Comparison of ENCODE assay signal across 8 cellular contexts in the genomic region with DNA sequence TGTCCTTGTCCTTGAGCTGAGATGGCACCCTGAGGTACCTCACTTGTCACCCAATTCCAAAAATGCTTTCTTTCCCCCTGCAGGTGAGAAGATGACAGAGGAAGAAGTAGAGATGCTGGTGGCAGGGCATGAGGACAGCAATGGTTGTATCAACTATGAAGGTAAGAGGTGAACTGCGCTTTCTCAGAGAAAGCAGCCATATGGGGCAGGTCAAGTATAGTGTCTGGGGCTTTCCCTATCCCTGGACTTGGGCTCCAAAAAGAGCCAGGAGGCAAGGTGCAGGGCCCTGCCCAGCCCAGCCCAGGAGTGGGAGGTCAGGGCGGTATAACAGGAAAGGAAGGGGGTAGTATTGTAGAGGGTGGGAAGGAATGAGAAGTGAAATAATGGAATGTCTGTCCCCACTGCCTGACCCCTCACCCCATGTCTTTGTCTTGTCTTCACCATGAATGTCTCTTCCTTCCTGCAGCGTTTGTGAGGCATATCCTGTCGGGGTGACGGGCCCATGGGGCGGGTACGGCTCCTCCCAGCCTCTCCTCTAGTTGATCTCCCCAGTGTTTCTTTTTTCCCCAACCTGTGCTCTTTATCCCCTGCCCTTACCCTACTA. TPM values are rescaled to one million over a fixed set of nuclear protein-coding genes. Genes with fewer than 3 reads are reported as not detected.
A peak's percentile ranks its signal among the peaks of the same experiment; 100 is the strongest.
DNase-seq lines count a peak whose midpoint lies in the region; ATAC-seq and TF ChIP-seq lines count a peak whose summit lies in the region.

No MANE protein-coding gene starts in this region.

- BruUV-seq in A673 (replicated peaks; lab: Mats Ljungman, UMichigan): no TSS peak

- POLR2A ChIA-PET in A673 (lab: Charles Lee; ENCODE audit: low non-redundant PET): interaction anchor here (0.6 kb wide), 1 partner anchor 44 kb away, joined by 5 read pairs; the partner anchor contains the start of gene RPL41

- intact Hi-C loops in A673 (cut with micrococcal nuclease; ENCODE audit: unreplicated experiment): no loop called here

- peaks cover 56% of the 10 kb centered on the region for H3K36me3 ChIP-seq in A673 (ENCODE audit: insufficient read depth, low read length, poor library complexity, severe bottlenecking)
- H3K36me3 ChIP-seq in Loucy (ENCODE audit: insufficient read depth, low read length): peaks cover 57% of the 10 kb centered on the region; the same call in 1 of the 2 replicates

- H3K4me3 ChIP-seq in A673 (ENCODE audit: low read depth, low read length, poor library complexity, severe bottlenecking) (peak overlapping the region; percentile 78), Loucy (ENCODE audit: low read length, poor library complexity, severe bottlenecking) (peak overlapping the region; percentile 98), skin epidermis (peak overlapping the region; percentile 64 to 79 (median 76))

- H3K9me3 ChIP-seq in A673 (ENCODE audit: low read depth, low read length, poor library complexity, severe bottlenecking) (no peaks in the 10 kb centered on the region), Loucy (ENCODE audit: insufficient read depth, low read depth, low read length) (no peaks in the 10 kb centered on the region)

- no peak overlapping the region for H2AFZ ChIP-seq in Loucy (ENCODE audit: low read length)

- no peaks in the 10 kb centered on the region for H3F3A ChIP-seq in Loucy (ENCODE audit: low read depth)

- H3K9me2 ChIP-seq in Loucy (replicated peaks; ENCODE audit: low read depth, low read length): no peaks in the 10 kb centered on the region

- H3K27me3 ChIP-seq in A673 (replicated peaks; ENCODE audit: insufficient read depth, low read depth, low read length, poor library complexity) (no peaks in the 10 kb centered on the region), Loucy (ENCODE audit: insufficient read depth, low read length, poor library complexity, severe bottlenecking) (no peaks in the 10 kb centered on the region), foreskin keratinocyte (no peaks in the 10 kb centered on the region)

- no peak for DNase-seq in A673 (ENCODE audit: low spot score)
- peak; percentile 65 to 74 for DNase-seq in activated T-cell treated with anti-CD3 and anti-CD28 coated beads, Interleukin-2, amount 50 U/mL, for 48 hours
- DNase-seq in foreskin keratinocyte: peak in 1 of 2 donors; percentile 58
- no peak for DNase-seq in GM10266 (ENCODE audit: extremely low spot score)

- H3K79me2 ChIP-seq in Loucy (ENCODE audit: insufficient read depth, low read length): peaks cover 52% of the 10 kb centered on the region

- TF ChIP-seq CTCF in A673 (conservative IDR thresholded peaks at IDR 0.05; ENCODE audit: low read depth, low read length): no peak
- no peak for TF ChIP-seq CTCF in Loucy (conservative IDR thresholded peaks at IDR 0.05; ENCODE audit: low read length)
- peak; percentile 6 for TF ChIP-seq CTCF in foreskin keratinocyte (conservative IDR thresholded peaks at IDR 0.05)
- no peak for TF ChIP-seq CTCF in GM10266 (IDR thresholded peaks at IDR 0.05; ENCODE audit: control insufficient read depth, insufficient read depth, low read depth, missing control alignments)

- peak overlapping the region; percentile 94 for H3K9ac ChIP-seq in Loucy (ENCODE audit: low read depth, low read length, poor library complexity, severe bottlenecking)

- H3K27ac ChIP-seq in A673 (ENCODE audit: low read depth, low read length, poor library complexity, severe bottlenecking) (peak overlapping the region; percentile 95), foreskin keratinocyte (no peak overlapping the region), skin epidermis (peak overlapping the region in 19 of 21 experiments; percentile 6 to 99 (median 97))

- peaks cover 44% of the 10 kb centered on the region for H4K20me1 ChIP-seq in Loucy (ENCODE audit: insufficient read depth, low read length, poor library complexity, severe bottlenecking)

- ATAC-seq in foreskin keratinocyte: peak; percentile 17
- ATAC-seq in GM21825 (IDR thresholded peaks at IDR 0.05; ENCODE audit: unreplicated experiment): no peak
- no peak for ATAC-seq in GM19463 (IDR thresholded peaks at IDR 0.05; ENCODE audit: unreplicated experiment)

- peak overlapping the region; percentile 93 for H3K4me2 ChIP-seq in Loucy (ENCODE audit: low read depth, low read length, poor library complexity, severe bottlenecking)

- H3K4me1 ChIP-seq in A673 (ENCODE audit: insufficient read depth, low read length, poor library complexity, severe bottlenecking) (peaks cover 29% of the 10 kb centered on the region), Loucy (ENCODE audit: insufficient read depth, low read length, poor library complexity, severe bottlenecking) (peaks cover 25% of the 10 kb centered on the region), foreskin keratinocyte (peaks cover 7% of the 10 kb centered on the region)

- CTCF ChIA-PET in A673 (lab: Charles Lee): no interaction called here

RNA-seq across cellular contexts. Expression of gene MYL6, which starts 2.1 kb away (rescaled TPM):
- 690 and 789 TPM in 2 replicates for total RNA-seq in A673 (2021)
- total RNA-seq in foreskin keratinocyte: 2,537 and 2,800 TPM in 2 replicates
- polyA plus RNA-seq in foreskin keratinocyte: 3,288 and 3,690 TPM in 2 replicates

RNA-seq across cellular contexts. Expression of gene MYL6B, which starts 7.9 kb away (rescaled TPM):
- total RNA-seq in A673 (2021) (180 and 181 TPM in 2 replicates), foreskin keratinocyte (72.0 and 81.4 TPM in 2 replicates)
- 93.6 and 101 TPM in 2 replicates for polyA plus RNA-seq in foreskin keratinocyte

RNA-seq across cellular contexts. Expression of gene SMARCC2, which starts 29.0 kb away (rescaled TPM):
- total RNA-seq in A673 (2021) (133 and 140 TPM in 2 replicates), foreskin keratinocyte (46.0 and 46.1 TPM in 2 replicates)
- polyA plus RNA-seq in foreskin keratinocyte: 13.3 and 14.7 TPM in 2 replicates

RNA-seq across cellular contexts. Expression of gene ESYT1, which starts 32.2 kb away (rescaled TPM):
- total RNA-seq in A673 (2021) (90.0 and 107 TPM in 2 replicates), foreskin keratinocyte (144 and 152 TPM in 2 replicates)
- 97.9 and 105 TPM in 2 replicates for polyA plus RNA-seq in foreskin keratinocyte

RNA-seq across cellular contexts. Expression of gene ZC3H10, which starts 42.2 kb away (rescaled TPM):
- total RNA-seq in A673 (2021) (11.8 and 14.4 TPM in 2 replicates), foreskin keratinocyte (2.4 and 2.9 TPM in 2 replicates)
- polyA plus RNA-seq in foreskin keratinocyte: 1.4 and 1.5 TPM in 2 replicates

Comparison
In these comparisons a context has a peak if more than half of its experiments do, and no peak if none do; other contexts are left out.
1. DNase-seq: peak in activated T-cell treated with anti-CD3 and anti-CD28 coated beads, Interleukin-2, amount 50 U/mL, for 48 hours (2 of 2); none in A673 (single experiment) and GM10266 (single experiment).
2. Peak in every context shown above with its lines, with median percentiles within 50 percentile points of each other: H3K4me3 ChIP-seq.